8 cellular contexts compared by ENCODE assay signal in genomic region chr14:34628681-34629135, GRCh38. TPM values are rescaled to one million over a fixed set of nuclear protein-coding genes. Genes with fewer than 3 reads are reported as not detected.
DNase-seq lines count a peak whose midpoint lies in the region; ATAC-seq, FAIRE-seq and TF ChIP-seq lines count a peak whose summit lies in the region.

No MANE protein-coding gene starts in this region.

- TF ChIP-seq CTCF in astrocyte (IDR thresholded peaks at IDR 0.05; ENCODE audit: insufficient read depth, low read depth, low read length): no peak

- H3K27ac Mint-ChIP-seq in astrocyte (ENCODE audit: unreplicated experiment): no peak overlapping the region

- peak overlapping the region; percentile 99 for H3K9ac ChIP-seq in astrocyte (ENCODE audit: low read length)

- H3K4me3 ChIP-seq in astrocyte (ENCODE audit: insufficient read depth, low read depth, low read length) (peak overlapping the region; percentile 94), thymus (ENCODE audit: low read length) (peak overlapping the region; percentile 74)

- peak overlapping the region; percentile 97 for H3K4me3 Mint-ChIP-seq in astrocyte (ENCODE audit: unreplicated experiment)

- peak overlapping the region; percentile 98 for H3K4me2 ChIP-seq in astrocyte (ENCODE audit: low read length)

- H3K4me1 Mint-ChIP-seq in astrocyte (ENCODE audit: low read depth, unreplicated experiment): peaks cover 9% of the 10 kb centered on the region

- ATAC-seq in GM18502 (IDR thresholded peaks at IDR 0.05; ENCODE audit: poor library complexity, unreplicated experiment): no peak

- H3K27me3 ChIP-seq in astrocyte (ENCODE audit: insufficient read depth, low read length) (no peaks in the 10 kb centered on the region), thymus (ENCODE audit: control insufficient read depth, insufficient read depth) (no peaks in the 10 kb centered on the region)

- peak; percentile 42 for DNase-seq in EH (ENCODE audit: low read depth)
- peak; percentile 47 for DNase-seq in OCI-M1 (lab: John Stamatoyannopoulos, UW)
- DNase-seq in astrocyte (ENCODE audit: low read depth): no peak
- DNase-seq in kidney tubule cell (ENCODE audit: low spot score): peak; percentile 17
- DNase-seq in urothelium cell line (ENCODE audit: low spot score): no peak
- no peak for DNase-seq in NCI-H1092 treated with DMSO at 0.1 percent for 48 hours (lab: John Stamatoyannopoulos, UW)

- H3K36me3 ChIP-seq in astrocyte (ENCODE audit: insufficient read depth, low read length) (peaks cover 3% of the 10 kb centered on the region), thymus (ENCODE audit: control insufficient read depth, insufficient read depth) (no peaks in the 10 kb centered on the region)

- H3K79me2 ChIP-seq in astrocyte (ENCODE audit: insufficient read depth, low read length): peaks cover 55% of the 10 kb centered on the region

- H3K9me3 Mint-ChIP-seq in astrocyte (ENCODE audit: unreplicated experiment): peaks cover 4% of the 10 kb centered on the region

- H3K27ac ChIP-seq in astrocyte (ENCODE audit: low read depth, low read length) (peak overlapping the region; percentile 95), thymus (ENCODE audit: low read depth) (no peak overlapping the region)

- no peaks in the 10 kb centered on the region for H3K27me3 Mint-ChIP-seq in astrocyte (ENCODE audit: low read depth, unreplicated experiment)

- H4K20me1 ChIP-seq in astrocyte (ENCODE audit: insufficient read depth, low read length): peaks cover 33% of the 10 kb centered on the region

- H3K9me3 ChIP-seq in astrocyte (ENCODE audit: insufficient read depth, low read depth, low read length) (no peaks in the 10 kb centered on the region), thymus (ENCODE audit: control insufficient read depth) (no peaks in the 10 kb centered on the region)

- no peak for FAIRE-seq in astrocyte (lab: Jason Lieb, UNC)
- no peak for FAIRE-seq in urothelium cell line (lab: Jason Lieb, UNC)

- 28% methylated on average over 5 of the region's 5 CpGs for WGBS in thymus

- H3K36me3 Mint-ChIP-seq in astrocyte (ENCODE audit: low read depth, unreplicated experiment): peaks cover 7% of the 10 kb centered on the region

- H3K4me1 ChIP-seq in astrocyte (ENCODE audit: insufficient read depth, low read length) (peaks cover 12% of the 10 kb centered on the region), thymus (ENCODE audit: control insufficient read depth, insufficient read depth, low read length) (peaks cover 5% of the 10 kb centered on the region)

- H2AFZ ChIP-seq in astrocyte (ENCODE audit: low read depth, low read length): no peak overlapping the region

RNA-seq across cellular contexts. Expression of gene SNX6, which starts 1.2 kb away (rescaled TPM):
- total RNA-seq in astrocyte: 108 and 111 TPM in 2 replicates
- 62.9 TPM for polyA plus RNA-seq in thymus

Comparison
In these comparisons a context has a peak if more than half of its experiments do, and no peak if none do; other contexts are left out.
1. DNase-seq: peak in EH (single experiment), OCI-M1 (single experiment) and kidney tubule cell (single experiment); none in astrocyte (single experiment), urothelium cell line (single experiment) and NCI-H1092 treated with DMSO at 0.1 percent for 48 hours (single experiment).